Comparison of ENCODE assay signal across 15 cellular contexts in the genomic region with DNA sequence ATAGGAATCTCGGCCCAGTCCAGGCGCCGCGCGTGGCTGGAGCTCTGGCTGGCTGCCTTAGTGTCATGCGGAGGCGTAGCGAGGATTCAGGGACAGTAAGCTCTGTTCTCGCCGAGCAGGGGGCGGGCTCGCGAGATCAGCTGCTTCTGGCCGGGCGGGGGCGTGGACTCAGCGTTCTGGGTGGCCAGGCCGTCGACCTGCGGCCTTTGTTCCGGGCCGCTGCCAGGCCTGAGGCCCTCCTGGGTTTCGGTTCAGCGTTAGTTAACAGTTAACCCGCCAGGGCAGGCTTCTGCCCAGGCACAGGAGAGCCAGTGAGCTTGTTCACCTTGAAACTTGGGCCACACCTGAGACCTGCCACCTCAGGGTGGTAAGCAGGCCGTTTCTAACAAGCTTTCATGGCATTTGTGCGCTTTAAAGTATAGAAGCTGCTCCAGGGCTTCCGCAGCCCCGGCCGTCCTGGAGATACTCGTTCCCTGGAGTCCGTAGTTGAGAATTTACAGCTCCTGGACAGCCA.
DNase-seq lines count a peak whose midpoint lies in the region; ATAC-seq and TF ChIP-seq lines count a peak whose summit lies in the region.
"Had no signal": no experiment of that assay in that cellular context is flagged by ENCODE, and none has a peak within 500 bp of the region (broad histone marks: within the 10 kb centered on the region; RNA-seq: fewer than 3 reads in every experiment).

No MANE protein-coding gene starts in this region.

- no peaks in the 10 kb centered on the region for H3K4me1 Mint-ChIP-seq in activated T-helper 1 cell treated with anti-CD3 and anti-CD28 coated beads, Interleukin-12 subunit alpha, Interleukin-12 subunit beta, Interleukin-2, Interleukin-4 antibody, amounts not matched to agents 30 ng/mL and 10 ng/mL and 1 ng/mL, durations not matched to agents 14 hours and 24 hours and 36 hours (ENCODE audit: low read depth)
- H3K4me1 Mint-ChIP-seq: stimulated activated memory B cell treated with anti-CD40 and anti-IgM and Interleukin-4, amounts not matched to agents 10 μg/mL and 1 μg/mL and 100 μg/mL, for 72 hours had no signal

- intact Hi-C loops in mucosa of descending colon (cut with DNase I, micrococcal nuclease), result no loop called here
- intact Hi-C loops in activated T-helper 1 cell treated with anti-CD3 and anti-CD28 coated beads, Interleukin-12 subunit alpha, Interleukin-12 subunit beta, Interleukin-2, Interleukin-4 antibody, amounts not matched to agents 30 ng/mL and 10 ng/mL and 1 ng/mL, durations not matched to agents 14 hours and 24 hours and 36 hours (cut with micrococcal nuclease), result no loop called here

- no peak overlapping the region for H3K4me3 Mint-ChIP-seq in activated T-helper 1 cell treated with anti-CD3 and anti-CD28 coated beads, Interleukin-12 subunit alpha, Interleukin-12 subunit beta, Interleukin-2, Interleukin-4 antibody, amounts not matched to agents 30 ng/mL and 10 ng/mL and 1 ng/mL, durations not matched to agents 14 hours and 24 hours and 36 hours
- H3K4me3 Mint-ChIP-seq: activated CD8-positive, alpha-beta T cell treated with anti-CD3 and anti-CD28 coated beads for 36 hours; stimulated activated memory B cell treated with anti-CD40 and anti-IgM and Interleukin-4, amounts not matched to agents 10 μg/mL and 1 μg/mL and 100 μg/mL, for 72 hours; type B pancreatic cell had no signal

- H3K9me3 Mint-ChIP-seq in activated T-helper 1 cell treated with anti-CD3 and anti-CD28 coated beads, Interleukin-12 subunit alpha, Interleukin-12 subunit beta, Interleukin-2, Interleukin-4 antibody, amounts not matched to agents 30 ng/mL and 10 ng/mL and 1 ng/mL, durations not matched to agents 14 hours and 24 hours and 36 hours, result no peaks in the 10 kb centered on the region
- H3K9me3 Mint-ChIP-seq: activated CD8-positive, alpha-beta T cell treated with anti-CD3 and anti-CD28 coated beads for 36 hours had no signal

- no peaks in the 10 kb centered on the region for H4K20me1 ChIP-seq in hepatocyte (ENCODE audit: insufficient read depth, poor library complexity, severe bottlenecking)

- in situ Hi-C loops in Caki2 (cut with HindIII; ENCODE audit: low pct_unique_long_range_greater_than_20kb, low sequenced_read_pairs), result no loop called here

- no peak overlapping the region for H3K27ac Mint-ChIP-seq in activated T-helper 1 cell treated with anti-CD3 and anti-CD28 coated beads, Interleukin-12 subunit alpha, Interleukin-12 subunit beta, Interleukin-2, Interleukin-4 antibody, amounts not matched to agents 30 ng/mL and 10 ng/mL and 1 ng/mL, durations not matched to agents 14 hours and 24 hours and 36 hours
- H3K27ac Mint-ChIP-seq: activated CD8-positive, alpha-beta T cell treated with anti-CD3 and anti-CD28 coated beads for 36 hours; stimulated activated memory B cell treated with anti-CD40 and anti-IgM and Interleukin-4, amounts not matched to agents 10 μg/mL and 1 μg/mL and 100 μg/mL, for 72 hours; type B pancreatic cell had no signal

- WGBS in hepatocyte (ENCODE audit: low lambda C conversion rate, missing lambda C conversion rate), result 72% methylated on average over 32 of the region's 32 CpGs

- H3K4me3 ChIP-seq in NT2/D1 (ENCODE audit: insufficient read length, low read depth) (no peak overlapping the region), hepatocyte (no peak overlapping the region), mucosa of descending colon (no peak overlapping the region)

- H3K27ac ChIP-seq in hepatocyte, result no peak overlapping the region
- H3K27ac ChIP-seq: foreskin keratinocyte had no signal

- H3K36me3 Mint-ChIP-seq in activated T-helper 1 cell treated with anti-CD3 and anti-CD28 coated beads, Interleukin-12 subunit alpha, Interleukin-12 subunit beta, Interleukin-2, Interleukin-4 antibody, amounts not matched to agents 30 ng/mL and 10 ng/mL and 1 ng/mL, durations not matched to agents 14 hours and 24 hours and 36 hours (ENCODE audit: low read depth), result no peaks in the 10 kb centered on the region
- H3K36me3 Mint-ChIP-seq: stimulated activated memory B cell treated with anti-CD40 and anti-IgM and Interleukin-4, amounts not matched to agents 10 μg/mL and 1 μg/mL and 100 μg/mL, for 72 hours; type B pancreatic cell had no signal

- H3K36me3 ChIP-seq in NT2/D1 (ENCODE audit: insufficient read depth, insufficient read length, low read length), result no peaks in the 10 kb centered on the region
- no peaks in the 10 kb centered on the region for H3K36me3 ChIP-seq in hepatocyte (replicated peaks; ENCODE audit: insufficient read depth, low read depth)
- H3K36me3 ChIP-seq in mucosa of descending colon (ENCODE audit: low read depth), result no peaks in the 10 kb centered on the region

- H3K9me3 ChIP-seq in NT2/D1 (ENCODE audit: insufficient read depth, low read length) (no peaks in the 10 kb centered on the region), hepatocyte (ENCODE audit: low read depth) (no peaks in the 10 kb centered on the region), mucosa of descending colon (no peaks in the 10 kb centered on the region)

- H3K27me3 Mint-ChIP-seq in activated T-helper 1 cell treated with anti-CD3 and anti-CD28 coated beads, Interleukin-12 subunit alpha, Interleukin-12 subunit beta, Interleukin-2, Interleukin-4 antibody, amounts not matched to agents 30 ng/mL and 10 ng/mL and 1 ng/mL, durations not matched to agents 14 hours and 24 hours and 36 hours (ENCODE audit: insufficient read depth), result no peaks in the 10 kb centered on the region
- H3K27me3 Mint-ChIP-seq: activated CD8-positive, alpha-beta T cell treated with anti-CD3 and anti-CD28 coated beads for 36 hours; stimulated activated memory B cell treated with anti-CD40 and anti-IgM and Interleukin-4, amounts not matched to agents 10 μg/mL and 1 μg/mL and 100 μg/mL, for 72 hours; type B pancreatic cell had no signal

- H3K4me2 ChIP-seq in hepatocyte, result no peak overlapping the region

- DNase-seq in Caki2 (ENCODE audit: low read depth) (peak; percentile 94), NT2/D1 (ENCODE audit: low read depth, low spot score) (no peak), hepatocyte (ENCODE audit: low spot score) (peak; percentile 14), mucosa of descending colon (peak in 2 of 3 donors; percentile 44 to 57), dedifferentiated amniotic fluid mesenchymal stem cell (ENCODE audit: extremely low spot score) (no peak), NCI-H774 (lab: John Stamatoyannopoulos, UW) (no peak)
- DNase-seq in activated T-helper 1 cell treated with anti-CD3 and anti-CD28 coated beads, Interleukin-12 subunit alpha, Interleukin-12 subunit beta, Interleukin-2, Interleukin-4 antibody, amounts not matched to agents 30 ng/mL and 10 ng/mL and 1 ng/mL, durations not matched to agents 14 hours and 24 hours and 36 hours (ENCODE audit: low spot score), result no peak
- DNase-seq: activated CD8-positive, alpha-beta T cell treated with anti-CD3 and anti-CD28 coated beads for 36 hours; central memory CD4-positive, alpha-beta T cell; foreskin keratinocyte; GF-D8; NCI-H1092 had no signal

- no peaks in the 10 kb centered on the region for H3K79me2 ChIP-seq in hepatocyte

- peak; percentile 65 for ATAC-seq in mucosa of descending colon
- no peak for ATAC-seq in HG02852 (IDR thresholded peaks at IDR 0.05; ENCODE audit: unreplicated experiment)
- ATAC-seq: activated CD8-positive, alpha-beta T cell treated with anti-CD3 and anti-CD28 coated beads for 36 hours; foreskin keratinocyte; stimulated activated memory B cell treated with anti-CD40 and anti-IgM and Interleukin-4, amounts not matched to agents 10 μg/mL and 1 μg/mL and 100 μg/mL, for 72 hours had no signal

- no peak overlapping the region for H2AFZ ChIP-seq in hepatocyte

- peak overlapping the region; percentile 21 for H3K9ac ChIP-seq in NT2/D1 (ENCODE audit: insufficient read length, low read depth)

- H3K27me3 ChIP-seq in NT2/D1 (ENCODE audit: insufficient read depth, insufficient read length), result no peaks in the 10 kb centered on the region
- H3K27me3 ChIP-seq in hepatocyte, result no peaks in the 10 kb centered on the region
- H3K27me3 ChIP-seq: foreskin keratinocyte had no signal

- no peaks in the 10 kb centered on the region for H3K9me2 ChIP-seq in hepatocyte (replicated peaks; ENCODE audit: insufficient read depth)

- TF ChIP-seq CTCF in hepatocyte (IDR thresholded peaks at IDR 0.05; ENCODE audit: poor library complexity) (no peak), mucosa of descending colon (IDR thresholded peaks at IDR 0.05) (no peak)

- H3K4me1 ChIP-seq in NT2/D1 (ENCODE audit: insufficient read depth, insufficient read length), result no peaks in the 10 kb centered on the region
- no peaks in the 10 kb centered on the region for H3K4me1 ChIP-seq in hepatocyte (ENCODE audit: insufficient read depth)
- no peaks in the 10 kb centered on the region for H3K4me1 ChIP-seq in mucosa of descending colon (ENCODE audit: low read depth)
- H3K4me1 ChIP-seq: foreskin keratinocyte had no signal

Comparison
In these comparisons a context has a peak if more than half of its experiments do, and no peak if none do; other contexts are left out.
1. DNase-seq: peak in Caki2 (single experiment), hepatocyte (single experiment) and mucosa of descending colon (2 of 3); none in NT2/D1 (single experiment), dedifferentiated amniotic fluid mesenchymal stem cell (single experiment), NCI-H774 (single experiment) and activated T-helper 1 cell treated with anti-CD3 and anti-CD28 coated beads, Interleukin-12 subunit alpha, Interleukin-12 subunit beta, Interleukin-2, Interleukin-4 antibody, amounts not matched to agents 30 ng/mL and 10 ng/mL and 1 ng/mL, durations not matched to agents 14 hours and 24 hours and 36 hours (single experiment).